ENCODE assay signal across 24 cellular contexts in genomic region chr13:105030851-105031250, GRCh38.
DNase-seq lines count a peak whose midpoint lies in the region; ATAC-seq, FAIRE-seq and TF ChIP-seq lines count a peak whose summit lies in the region.
"Had no signal": no experiment of that assay in that cellular context is flagged by ENCODE, and none has a peak within 500 bp of the region (broad histone marks: within the 10 kb centered on the region; RNA-seq: fewer than 3 reads in every experiment).

No MANE protein-coding gene starts in this region.

- no peaks in the 10 kb centered on the region for H3K36me3 ChIP-seq in PC-9 (ENCODE audit: low read depth)
- no peaks in the 10 kb centered on the region for H3K36me3 ChIP-seq in ovary
- H3K36me3 ChIP-seq: BE2C, BLaER1 had no signal

- intact Hi-C loops in PC-9 (cut with micrococcal nuclease; ENCODE audit: unreplicated experiment) (no loop called here), ovary (cut with DNase I) (no loop called here)

- no peak for TF ChIP-seq EP300 in ovary (IDR thresholded peaks at IDR 0.05)

- 86 to 91% (median 91%) methylated on average over 3 of the region's 3 CpGs for WGBS in ovary, 3 donors

- H3K27ac ChIP-seq in PC-9: no peak overlapping the region
- no peak overlapping the region for H3K27ac ChIP-seq in ovary
- H3K27ac ChIP-seq: 22Rv1, BLaER1 had no signal

- no TSS peak for BruUV-seq in PC-9 (replicated peaks; lab: Mats Ljungman, UMichigan)

- H3K9me2 ChIP-seq in PC-9 (ENCODE audit: insufficient read depth): no peaks in the 10 kb centered on the region

- CTCF ChIA-PET in PC-9 (lab: Charles Lee): no interaction called here

- H3K9me3 ChIP-seq in PC-9 (ENCODE audit: insufficient read depth, low read depth): no peaks in the 10 kb centered on the region
- no peaks in the 10 kb centered on the region for H3K9me3 ChIP-seq in ovary
- H3K9me3 ChIP-seq: BE2C, BLaER1, Caco-2 had no signal

- no peaks in the 10 kb centered on the region for H3K79me2 ChIP-seq in PC-9 (ENCODE audit: low read depth)

- in situ Hi-C loops in G401 (cut with HindIII; ENCODE audit: low sequenced_read_pairs): no loop called here

- TF ChIP-seq POLR2A in GM12891 (IDR thresholded peaks at IDR 0.05; ENCODE audit: low read depth, low read length): no peak
- no peak for TF ChIP-seq POLR2A in ovary (IDR thresholded peaks at IDR 0.05)

- FAIRE-seq in GM12891 (lab: Jason Lieb, UNC) (no peak), GM19239 (lab: Jason Lieb, UNC) (no peak)
- FAIRE-seq: A204.1, D721Med, G401.6, GM12892, GM18507 had no signal

- DNase-seq in G401 (ENCODE audit: low spot score) (peak; percentile 74), HT1080 (ENCODE audit: low read depth) (peak; percentile 15), PC-9 (no peak), cerebellar cortex (ENCODE audit: low spot score) (peak; percentile 62), GM12891 (ENCODE audit: insufficient read length, low spot score) (no peak), GM19239 (ENCODE audit: insufficient read length, low spot score) (no peak), ovary (no peak)
- DNase-seq: ACHN; BE2C; Caco-2; Calu3; CD4-positive, alpha-beta memory T cell; CD4-positive, CD25-positive, alpha-beta regulatory T cell; CD8-positive, alpha-beta memory T cell; DMS79 treated with DMSO at 0.1 percent for 48 hours; GF-D8 had no signal

- no peaks in the 10 kb centered on the region for H3K4me1 ChIP-seq in PC-9 (replicated peaks; ENCODE audit: insufficient read depth)
- H3K4me1 ChIP-seq in ovary (ENCODE audit: insufficient read depth): no peaks in the 10 kb centered on the region
- H3K4me1 ChIP-seq: BE2C, BLaER1, Caco-2 had no signal

- POLR2A ChIA-PET in PC-9 (lab: Charles Lee; ENCODE audit: unreplicated experiment): no interaction called here

- H3K4me2 ChIP-seq in PC-9: no peak overlapping the region
- H3K4me2 ChIP-seq: BLaER1 had no signal

- no peak overlapping the region for H3K4me3 ChIP-seq in PC-9
- no peak overlapping the region for H3K4me3 ChIP-seq in ovary
- H3K4me3 ChIP-seq: BLaER1 had no signal

- H3K27me3 ChIP-seq in PC-9 (ENCODE audit: insufficient read depth, low read depth) (no peaks in the 10 kb centered on the region), ovary (no peaks in the 10 kb centered on the region)
- H3K27me3 ChIP-seq: BE2C, BLaER1 had no signal

- 0 out of 2 replicates have a peak overlapping the region, but pooled peaks have one; percentile 20 for H2AFZ ChIP-seq in PC-9

- TF ChIP-seq CTCF in PC-9 (conservative IDR thresholded peaks at IDR 0.05) (no peak), ovary (IDR thresholded peaks at IDR 0.05) (no peak)

- no peaks in the 10 kb centered on the region for H4K20me1 ChIP-seq in PC-9 (ENCODE audit: insufficient read depth)
- H4K20me1 ChIP-seq: BLaER1 had no signal

- H3F3A ChIP-seq in PC-9 (ENCODE audit: insufficient read depth, low read depth): no peaks in the 10 kb centered on the region

- ATAC-seq in HG03025 (IDR thresholded peaks at IDR 0.05; ENCODE audit: low FRiP score, unreplicated experiment): no peak

TF ChIP-seq in GM12891, 5 proteins besides CTCF, POLR2A, EP300 and RAD21:
- TF ChIP-seq POU2F2 (IDR thresholded peaks at IDR 0.05; ENCODE audit: low read depth, low read length) (no peak), PAX5 (IDR thresholded peaks at IDR 0.05; ENCODE audit: insufficient read depth, low read length, severe bottlenecking) (no peak), TAF1 (IDR thresholded peaks at IDR 0.05; ENCODE audit: low read depth, low read length) (no peak)

Comparison
In these comparisons a context has a peak if more than half of its experiments do, and no peak if none do; other contexts are left out.
1. DNase-seq: peak in G401 (single experiment), HT1080 (single experiment) and cerebellar cortex (single experiment); none in PC-9 (0 of 2), GM12891 (single experiment), GM19239 (single experiment) and ovary (0 of 5).